8 cellular contexts compared by ENCODE assay signal in the genomic region with DNA sequence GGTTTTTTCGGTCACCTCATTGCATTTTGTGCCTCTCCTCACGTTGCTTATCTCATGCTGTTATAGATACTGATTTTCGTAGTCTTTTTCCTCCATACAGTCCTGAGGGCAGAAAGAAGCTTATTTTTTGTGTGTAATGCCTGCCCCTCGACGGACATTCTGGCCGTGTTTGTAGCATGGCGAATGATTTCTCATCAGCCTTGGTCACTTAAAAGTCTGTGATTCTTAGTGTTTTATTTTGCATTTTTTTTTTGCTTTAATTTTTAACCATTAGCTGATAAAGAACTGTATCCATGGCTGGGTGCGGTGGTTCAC. TPM values are rescaled to one million over a fixed set of nuclear protein-coding genes. Genes with fewer than 3 reads are reported as not detected.
DNase-seq lines count a peak whose midpoint lies in the region; ATAC-seq and TF ChIP-seq lines count a peak whose summit lies in the region.

No MANE protein-coding gene starts in this region.

- H3K36me3 ChIP-seq in right lobe of liver (no peaks in the 10 kb centered on the region), vagina (peaks cover 0 to 4% of the 10 kb centered on the region in 2 donors)

- H3K9me3 ChIP-seq in right lobe of liver (no peaks in the 10 kb centered on the region), vagina (no peaks in the 10 kb centered on the region)

- H3K27ac ChIP-seq in angular gyrus (ENCODE audit: low read depth, low read length) = peak overlapping the region; percentile 81
- H3K27ac ChIP-seq in right lobe of liver = peak overlapping the region in 2 of 3 donors; percentile 53 to 71
- peak overlapping the region; percentile 37 for H3K27ac ChIP-seq in vagina

- DNase-seq in right lobe of liver (no peak), vagina (ENCODE audit: extremely low spot score in 2 of 2) (no peak), hippocampal formation (lab: John Stamatoyannopoulos, UW) (no peak), NCI-H187 (lab: John Stamatoyannopoulos, UW) (no peak)
- no peak for DNase-seq in NK-92 treated with Interleukin-12 subunit alpha and Interleukin-12 subunit beta, amount 100 ng/mL, for 24 hours (lab: John Stamatoyannopoulos, UW)

- intact Hi-C loops in right lobe of liver (cut with DNase I) (no loop called here), vagina (cut with DNase I) (loop anchor here (10.0 kb wide), 1 partner anchor 82 kb away; no protein-coding TSS in a partner anchor)

- H3K27me3 ChIP-seq in right lobe of liver (no peaks in the 10 kb centered on the region), vagina (no peaks in the 10 kb centered on the region)

- WGBS in right lobe of liver (ENCODE audit: insufficient coverage, low coverage, low lambda C conversion rate, missing lambda C conversion rate) = 36% methylated on average over 8 of the region's 8 CpGs

- TF ChIP-seq CTCF in right lobe of liver (IDR thresholded peaks at IDR 0.05) = peak in 1 of 4 donors; percentile 20
- no peak for TF ChIP-seq CTCF in vagina (IDR thresholded peaks at IDR 0.05)

- peaks cover 0 to 17% (median 8%) of the 10 kb centered on the region in 4 donors for H3K4me1 ChIP-seq in right lobe of liver
- peaks cover 21% of the 10 kb centered on the region for H3K4me1 ChIP-seq in vagina

- TF ChIP-seq POLR2A in right lobe of liver (IDR thresholded peaks at IDR 0.05) = no peak
- no peak for TF ChIP-seq POLR2A in vagina (IDR thresholded peaks at IDR 0.05)

- H3K4me3 ChIP-seq in right lobe of liver = peak overlapping the region; percentile 64 to 67 (median 67)
- H3K4me3 ChIP-seq in vagina = peak overlapping the region; percentile 82 to 83

- ATAC-seq in GM18517 (IDR thresholded peaks at IDR 0.05; ENCODE audit: unreplicated experiment) (peak; percentile 31), HG02981 (IDR thresholded peaks at IDR 0.05; ENCODE audit: unreplicated experiment) (peak; percentile 9), right lobe of liver (peak in 1 of 4 donors; percentile 39)

RNA-seq across cellular contexts. Expression of a gene that starts 0.5 kb away (rescaled TPM):
- total RNA-seq in right lobe of liver = 10 to 100 TPM in 1 of 6 experiments, 1 to 10 TPM in 5; 6.2 to 11.2 (median 9.5) TPM
- total RNA-seq in vagina = 21.1 TPM

RNA-seq across cellular contexts. Expression of a gene that starts 39.1 kb away (rescaled TPM):
- total RNA-seq in right lobe of liver (1 to 10 TPM; 3.8 to 5.2 (median 4.9) TPM), vagina (14.7 TPM)
